Comparison of ENCODE assay signal across 25 cellular contexts in genomic region chr6:75819776-75820487, GRCh38.
"Had no signal": no experiment of that assay in that cellular context is flagged by ENCODE, and none has a peak within 500 bp of the region (broad histone marks: within the 10 kb centered on the region; RNA-seq: fewer than 3 reads in every experiment).

No MANE protein-coding gene starts in this region.

- DNase-seq: activated B cell treated with CpG ODN at 0.5 μM for 24 hours; activated CD4-positive, alpha-beta T cell treated with anti-CD3 and anti-CD28 coated beads for 1 hour; activated CD4-positive, alpha-beta T cell treated with anti-CD3 and anti-CD28 coated beads, Interleukin-2, amount 10 ng/mL, durations not matched to agents 24 days and 14 days; activated CD4-positive, alpha-beta T cell treated with anti-CD3 and anti-CD28 coated beads, Interleukin-2, amount 50 U/mL, for 48 hours; activated CD8-positive, alpha-beta memory T cell treated with anti-CD3 and anti-CD28 coated beads for 24 hours; activated effector memory CD4-positive, alpha-beta T cell treated with anti-CD3 and anti-CD28 coated beads, Interleukin-2, amount 50 U/mL, for 16 hours; activated naive CD4-positive, alpha-beta T cell treated with Interleukin-2 at 50 U/mL for 16 hours; activated naive CD8-positive, alpha-beta T cell treated with anti-CD3 and anti-CD28 coated beads, Interleukin-2, amount 50 U/mL, for 24 hours; activated T-cell treated with anti-CD3 and anti-CD28 coated beads, Interleukin-2, amount 50 U/mL, for 4 hours; amniotic stem cell; body of pancreas; KG1; MG63; NCI-H1105; NCI-H1436; NCI-H1694 treated with DMSO at 0.1 percent for 48 hours; NCI-H2029 treated with DMSO at 0.1 percent for 48 hours; NCI-H526; NCI-H774; SIG-M5; T-helper 2 cell; T1000 had no signal

- H3K27ac Mint-ChIP-seq: activated B cell treated with CpG ODN at 0.5 μM for 24 hours; activated CD4-positive, alpha-beta T cell treated with anti-CD3 and anti-CD28 coated beads, Interleukin-2, amount 10 ng/mL, durations not matched to agents 24 days and 14 days; activated naive CD4-positive, alpha-beta T cell treated with anti-CD3 and anti-CD28 coated beads, Interleukin-2, amount 50 U/mL, for 72 hours; activated naive CD8-positive, alpha-beta T cell treated with anti-CD3 and anti-CD28 coated beads, Interleukin-2, amount 50 U/mL, for 24 hours; IgD-negative memory B cell had no signal

- H3K27me3 Mint-ChIP-seq: activated B cell treated with CpG ODN at 0.5 μM for 24 hours, IgD-negative memory B cell had no signal

- H3K4me1 ChIP-seq: ascending aorta, body of pancreas had no signal

- H3K4me3 ChIP-seq: ascending aorta, body of pancreas, MG63 had no signal

- H3K4me1 Mint-ChIP-seq: activated B cell treated with CpG ODN at 0.5 μM for 24 hours; activated CD4-positive, alpha-beta T cell treated with anti-CD3 and anti-CD28 coated beads, Interleukin-2, amount 10 ng/mL, durations not matched to agents 24 days and 14 days; activated naive CD8-positive, alpha-beta T cell treated with anti-CD3 and anti-CD28 coated beads, Interleukin-2, amount 50 U/mL, for 24 hours; IgD-negative memory B cell had no signal

- H3K9me3 ChIP-seq: ascending aorta, body of pancreas, MG63 had no signal

- H3K27me3 ChIP-seq: ascending aorta, body of pancreas, MG63 had no signal

- H3K36me3 Mint-ChIP-seq: activated naive CD4-positive, alpha-beta T cell treated with anti-CD3 and anti-CD28 coated beads, Interleukin-2, amount 50 U/mL, for 72 hours; IgD-negative memory B cell had no signal

- H3K36me3 ChIP-seq: ascending aorta, MG63 had no signal

- H3K9me3 Mint-ChIP-seq: activated B cell treated with CpG ODN at 0.5 μM for 24 hours; activated CD4-positive, alpha-beta T cell treated with anti-CD3 and anti-CD28 coated beads, Interleukin-2, amount 10 ng/mL, durations not matched to agents 24 days and 14 days; activated naive CD4-positive, alpha-beta T cell treated with anti-CD3 and anti-CD28 coated beads, Interleukin-2, amount 50 U/mL, for 72 hours; activated naive CD8-positive, alpha-beta T cell treated with anti-CD3 and anti-CD28 coated beads, Interleukin-2, amount 50 U/mL, for 24 hours; activated T-cell treated with anti-CD3 and anti-CD28 coated beads, Interleukin-2, amount 50 U/mL, for 4 hours; IgD-negative memory B cell had no signal

- ATAC-seq: activated naive CD4-positive, alpha-beta T cell treated with anti-CD3 and anti-CD28 coated beads, Interleukin-2, amount 50 U/mL, for 72 hours; activated naive CD8-positive, alpha-beta T cell treated with anti-CD3 and anti-CD28 coated beads, Interleukin-2, amount 50 U/mL, for 24 hours; activated T-cell treated with anti-CD3 and anti-CD28 coated beads, Interleukin-2, amount 50 U/mL, for 4 hours; body of pancreas had no signal

- H3K27ac ChIP-seq: ascending aorta, body of pancreas had no signal

- H3K4me3 Mint-ChIP-seq: activated B cell treated with CpG ODN at 0.5 μM for 24 hours; activated CD4-positive, alpha-beta T cell treated with anti-CD3 and anti-CD28 coated beads, Interleukin-2, amount 10 ng/mL, durations not matched to agents 24 days and 14 days; activated naive CD8-positive, alpha-beta T cell treated with anti-CD3 and anti-CD28 coated beads, Interleukin-2, amount 50 U/mL, for 24 hours; activated T-cell treated with anti-CD3 and anti-CD28 coated beads, Interleukin-2, amount 50 U/mL, for 4 hours; IgD-negative memory B cell had no signal
